In genomic region chr5:59380350-59380951, GRCh38 we compare ENCODE assay signal across 8 cellular contexts.
DNase-seq lines count a peak whose midpoint lies in the region; ATAC-seq and TF ChIP-seq lines count a peak whose summit lies in the region.

No MANE protein-coding gene starts in this region.

- intact Hi-C loops in activated CD4-positive, alpha-beta memory T cell treated with anti-CD3 and anti-CD28 coated beads for 36 hours (cut with micrococcal nuclease): loop anchor here (1.0 to 5.0 kb wide), 3 partner anchors 192 to 508 kb away; no protein-coding TSS in a partner anchor
- intact Hi-C loops in heart left ventricle (cut with DNase I) (loop anchor here in 5 of 10 donors (1.0 to 10.0 kb wide), 4 partner anchors 188 to 496 kb away; no protein-coding TSS in a partner anchor), gastrocnemius medialis (cut with DNase I; ENCODE audit: low total_unique reads) (loop anchor here (2.0 kb wide), 1 partner anchor 192 kb away; no protein-coding TSS in a partner anchor), ovary (cut with DNase I) (loop anchor here in 1 of 4 donors (10.0 kb wide), 1 partner anchor 294 kb away; no protein-coding TSS in a partner anchor)

- no peaks in the 10 kb centered on the region for H3K4me1 Mint-ChIP-seq in activated CD4-positive, alpha-beta memory T cell treated with anti-CD3 and anti-CD28 coated beads for 36 hours (ENCODE audit: low read depth)

- peaks cover 0 to 5% (median 0%) of the 10 kb centered on the region in 12 donors for H3K4me1 ChIP-seq in heart left ventricle
- no peaks in the 10 kb centered on the region for H3K4me1 ChIP-seq in gastrocnemius medialis
- H3K4me1 ChIP-seq in ovary (ENCODE audit: insufficient read depth): no peaks in the 10 kb centered on the region

- H3K36me3 ChIP-seq in heart left ventricle: no peaks in the 10 kb centered on the region
- H3K36me3 ChIP-seq in gastrocnemius medialis: no peaks in the 10 kb centered on the region
- H3K36me3 ChIP-seq in ovary: no peaks in the 10 kb centered on the region

- H3K9me3 ChIP-seq in heart left ventricle (peaks cover 0 to 10% (median 0%) of the 10 kb centered on the region in 12 donors), gastrocnemius medialis (no peaks in the 10 kb centered on the region), ovary (no peaks in the 10 kb centered on the region)

- H3K27me3 ChIP-seq in heart left ventricle (no peaks in the 10 kb centered on the region), gastrocnemius medialis (no peaks in the 10 kb centered on the region), ovary (no peaks in the 10 kb centered on the region)

- in situ Hi-C loops in gastrocnemius medialis (cut with MboI; ENCODE audit: low sequenced_read_pairs in 4 of 4): loop anchor here in 1 of 4 donors (25.0 kb wide), 1 partner anchor 493 kb away; no protein-coding TSS in a partner anchor

- WGBS in heart left ventricle, 4 donors: 13 to 27% (median 21%) methylated on average over 1 of the region's 1 CpG
- WGBS in ovary, 3 donors: 0 to 23% (median 12%) methylated on average over 1 of the region's 1 CpG

- TF ChIP-seq POLR2A in heart left ventricle (IDR thresholded peaks at IDR 0.05): no peak
- TF ChIP-seq POLR2A in gastrocnemius medialis (IDR thresholded peaks at IDR 0.05): no peak
- no peak for TF ChIP-seq POLR2A in ovary (IDR thresholded peaks at IDR 0.05)

- CTCF ChIA-PET in activated CD4-positive, alpha-beta memory T cell treated with anti-CD3 and anti-CD28 coated beads for 36 hours (lab: Charles Lee): interaction anchor here (0.6 to 3.0 kb wide), 28 partner anchors 8 to 505 kb away, joined by 3 to 111 read pairs (median 4); no protein-coding TSS in a partner anchor

- no peak overlapping the region for H3K27ac Mint-ChIP-seq in activated CD4-positive, alpha-beta memory T cell treated with anti-CD3 and anti-CD28 coated beads for 36 hours

- POLR2A ChIA-PET in activated CD4-positive, alpha-beta memory T cell treated with anti-CD3 and anti-CD28 coated beads for 36 hours (lab: Charles Lee): no interaction called here

- no peaks in the 10 kb centered on the region for H3K27me3 Mint-ChIP-seq in activated CD4-positive, alpha-beta memory T cell treated with anti-CD3 and anti-CD28 coated beads for 36 hours

- no peak overlapping the region for H3K4me3 ChIP-seq in heart left ventricle
- H3K4me3 ChIP-seq in gastrocnemius medialis: no peak overlapping the region
- H3K4me3 ChIP-seq in ovary: no peak overlapping the region

- no peak overlapping the region for H3K4me3 Mint-ChIP-seq in activated CD4-positive, alpha-beta memory T cell treated with anti-CD3 and anti-CD28 coated beads for 36 hours

- no peak for TF ChIP-seq EP300 in ovary (IDR thresholded peaks at IDR 0.05)

- no peaks in the 10 kb centered on the region for H3K36me3 Mint-ChIP-seq in activated CD4-positive, alpha-beta memory T cell treated with anti-CD3 and anti-CD28 coated beads for 36 hours

- H3K27ac ChIP-seq in heart left ventricle (no peak overlapping the region), gastrocnemius medialis (peak overlapping the region in 1 of 4 donors; percentile 45), ovary (no peak overlapping the region)

- TF ChIP-seq CTCF in heart left ventricle (IDR thresholded peaks at IDR 0.05) (peak; percentile 23 to 68 (median 61)), gastrocnemius medialis (IDR thresholded peaks at IDR 0.05 in 4 of 5, conservative IDR thresholded peaks at IDR 0.05 in 1 of 5) (peak; percentile 38 to 58 (median 49)), ovary (IDR thresholded peaks at IDR 0.05) (peak in 1 of 3 donors; percentile 41)

- H3K9me3 Mint-ChIP-seq in activated CD4-positive, alpha-beta memory T cell treated with anti-CD3 and anti-CD28 coated beads for 36 hours: no peaks in the 10 kb centered on the region

- ATAC-seq in HG03108 (IDR thresholded peaks at IDR 0.05; ENCODE audit: unreplicated experiment) (peak; percentile 89), heart left ventricle (peak in 3 of 4 donors; percentile 61 to 78 (median 62)), gastrocnemius medialis (peak; percentile 67 to 74)

- DNase-seq in DMS53 treated with DMSO at 0.1 percent for 48 hours (lab: John Stamatoyannopoulos, UW; ENCODE audit: unreplicated experiment): peak; percentile 88
- peak; percentile 8 for DNase-seq in GM19238 (ENCODE audit: insufficient read length, low spot score)
- DNase-seq in NCI-H2227 treated with DMSO at 0.1 percent for 48 hours (lab: John Stamatoyannopoulos, UW): peak; percentile 55
- DNase-seq in activated CD4-positive, alpha-beta memory T cell treated with anti-CD3 and anti-CD28 coated beads for 36 hours: peak; percentile 24
- no peak for DNase-seq in heart left ventricle
- no peak for DNase-seq in gastrocnemius medialis
- no peak for DNase-seq in ovary

Comparison
In these comparisons a context has a peak if more than half of its experiments do, and no peak if none do; other contexts are left out.
1. DNase-seq: peak in DMS53 treated with DMSO at 0.1 percent for 48 hours (single experiment), GM19238 (single experiment), NCI-H2227 treated with DMSO at 0.1 percent for 48 hours (single experiment) and activated CD4-positive, alpha-beta memory T cell treated with anti-CD3 and anti-CD28 coated beads for 36 hours (single experiment); none in heart left ventricle (0 of 5), gastrocnemius medialis (0 of 2) and ovary (0 of 5).
2. Peak in every context shown above with its lines, with median percentiles within 50 percentile points of each other: ATAC-seq.